ENCODE assay signal across 9 cellular contexts in genomic region chrX:47513697-47514085, GRCh38. TPM values are rescaled to one million over a fixed set of nuclear protein-coding genes. Genes with fewer than 3 reads are reported as not detected.
DNase-seq lines count a peak whose midpoint lies in the region; ATAC-seq and TF ChIP-seq lines count a peak whose summit lies in the region.
"Had no signal": no experiment of that assay in that cellular context is flagged by ENCODE, and none has a peak within 500 bp of the region (broad histone marks: within the 10 kb centered on the region; RNA-seq: fewer than 3 reads in every experiment).

No MANE protein-coding gene starts in this region.

- H3K4me3 ChIP-seq in AG10803 (ENCODE audit: low read length), result peak overlapping the region; percentile 39
- peak overlapping the region; percentile 65 for H3K4me3 ChIP-seq in HUES48 (ENCODE audit: low read depth, low read length)
- H3K4me3 ChIP-seq in brain microvascular endothelial cell (ENCODE audit: low read depth, low read length), result peak overlapping the region; percentile 52
- peak overlapping the region; percentile 27 for H3K4me3 ChIP-seq in mononuclear cell (ENCODE audit: low read length)

- H3K9me3 ChIP-seq in HUES48 (ENCODE audit: control insufficient read depth, insufficient read depth, low read length) (peaks cover 6% of the 10 kb centered on the region; the same call in 1 of the 2 replicates), mononuclear cell (ENCODE audit: low read depth, low read length) (no peaks in the 10 kb centered on the region)

- no peak overlapping the region for H3K27ac ChIP-seq in HUES48 (ENCODE audit: low read depth, low read length)
- peak overlapping the region; percentile 70 for H3K27ac ChIP-seq in brain microvascular endothelial cell

- 0 out of 2 replicates have a peak overlapping the region, but pooled peaks have one; percentile 44 for H3K9ac ChIP-seq in HUES48 (ENCODE audit: low read depth, low read length)

- ATAC-seq in GM21381 (IDR thresholded peaks at IDR 0.05; ENCODE audit: unreplicated experiment) (no peak), HG03135 (IDR thresholded peaks at IDR 0.05; ENCODE audit: unreplicated experiment) (no peak)

- H3K4me1 ChIP-seq in HUES48 (ENCODE audit: control insufficient read depth, insufficient read depth, low read length), result peaks cover 2% of the 10 kb centered on the region; the same call in 1 of the 2 replicates
- H3K4me1 ChIP-seq in mononuclear cell (ENCODE audit: insufficient read depth, low read length), result peaks cover 17% of the 10 kb centered on the region

- H3K27me3 ChIP-seq in HUES48 (ENCODE audit: control insufficient read depth, insufficient read depth, low read length) (no peaks in the 10 kb centered on the region), brain microvascular endothelial cell (replicated peaks) (no peaks in the 10 kb centered on the region), mononuclear cell (ENCODE audit: insufficient read depth, low read length) (no peaks in the 10 kb centered on the region)

- no peak for TF ChIP-seq CTCF in AG10803 (conservative IDR thresholded peaks at IDR 0.05; ENCODE audit: low read length)
- no peak for TF ChIP-seq CTCF in brain microvascular endothelial cell (IDR thresholded peaks at IDR 0.05; ENCODE audit: low read depth, low read length, missing control alignments)

- no peak for DNase-seq in AG10803 (ENCODE audit: low read depth)
- DNase-seq in brain microvascular endothelial cell, result peak; percentile 17
- DNase-seq in COR-L47 (lab: John Stamatoyannopoulos, UW), result no peak
- DNase-seq in NCI-H526 treated with DMSO at 0.1 percent for 48 hours (lab: John Stamatoyannopoulos, UW), result no peak
- DNase-seq: NCI-H1694 treated with DMSO at 0.1 percent for 48 hours had no signal

- in situ Hi-C loops in brain microvascular endothelial cell (cut with HindIII; ENCODE audit: low pct_ligation_motif_present, low sequenced_read_pairs), result no loop called here

- H3K36me3 ChIP-seq in HUES48 (ENCODE audit: control insufficient read depth, insufficient read depth, low read length), result no peaks in the 10 kb centered on the region
- no peaks in the 10 kb centered on the region for H3K36me3 ChIP-seq in brain microvascular endothelial cell (replicated peaks)

RNA-seq across cellular contexts. Expression of gene ZNF41, which starts 30.7 kb away (rescaled TPM):
- 3.9 TPM for total RNA-seq in mononuclear cell

RNA-seq across cellular contexts. Expression of gene ARAF, which starts 47.3 kb away (rescaled TPM):
- total RNA-seq in mononuclear cell, result 48.4 TPM
